Comparison of ENCODE assay signal across 10 cellular contexts in genomic region chr7:150451833-150452431, GRCh38. TPM values are rescaled to one million over a fixed set of nuclear protein-coding genes. Genes with fewer than 3 reads are reported as not detected.
DNase-seq lines count a peak whose midpoint lies in the region; ATAC-seq and TF ChIP-seq lines count a peak whose summit lies in the region.
"Had no signal": no experiment of that assay in that cellular context is flagged by ENCODE, and none has a peak within 500 bp of the region (broad histone marks: within the 10 kb centered on the region; RNA-seq: fewer than 3 reads in every experiment).

No MANE protein-coding gene starts in this region.

- DNase-seq in CD14-positive monocyte (ENCODE audit: low spot score) (no peak), NB4 (ENCODE audit: low read depth) (peak; percentile 12), colonic mucosa (no peak), NCI-H1417 treated with DMSO at 0.1 percent for 48 hours (lab: John Stamatoyannopoulos, UW) (no peak), iPS-NIHi11 (ENCODE audit: low spot score) (no peak)

- peaks cover 1 to 17% (median 9%) of the 10 kb centered on the region in 7 donors for H3K9me3 Mint-ChIP-seq in CD14-positive monocyte

- no peaks in the 10 kb centered on the region for H3K27me3 ChIP-seq in colonic mucosa
- no peaks in the 10 kb centered on the region for H3K27me3 ChIP-seq in parathyroid adenoma (ENCODE audit: control insufficient read depth, insufficient read depth, low read length)

- H3K9me3 ChIP-seq in colonic mucosa (no peaks in the 10 kb centered on the region), parathyroid adenoma (ENCODE audit: control insufficient read depth, low read length) (no peaks in the 10 kb centered on the region)

- no peak overlapping the region for H2AFZ ChIP-seq in parathyroid adenoma

- H3K4me1 ChIP-seq in colonic mucosa (no peaks in the 10 kb centered on the region), parathyroid adenoma (no peaks in the 10 kb centered on the region)

- H3K27ac ChIP-seq in colonic mucosa: peak overlapping the region; percentile 30
- H3K27ac ChIP-seq in parathyroid adenoma: peak overlapping the region; percentile 57
- H3K27ac ChIP-seq: KMS-11 had no signal

- peak overlapping the region; percentile 36 to 66 for H3K9ac ChIP-seq in colonic mucosa (ENCODE audit: low read depth in 2 of 2, low read length in 2 of 2)
- no peak overlapping the region for H3K9ac ChIP-seq in parathyroid adenoma
- H3K9ac ChIP-seq: KMS-11 had no signal

- H3K36me3 ChIP-seq in colonic mucosa (no peaks in the 10 kb centered on the region), parathyroid adenoma (ENCODE audit: control insufficient read depth, insufficient read depth, low read length) (no peaks in the 10 kb centered on the region)

- intact Hi-C loops in CD14-positive monocyte (cut with micrococcal nuclease) (loop anchor here (2.0 to 5.0 kb wide), 4 partner anchors 39 to 303 kb away; no protein-coding TSS in a partner anchor), colonic mucosa (cut with DNase I) (no loop called here)

- ATAC-seq in GM18858 (IDR thresholded peaks at IDR 0.05; ENCODE audit: unreplicated experiment): no peak
- no peak for ATAC-seq in HG02798 (IDR thresholded peaks at IDR 0.05; ENCODE audit: poor library complexity, unreplicated experiment)

- H3K27me3 Mint-ChIP-seq in CD14-positive monocyte (ENCODE audit: low read depth in 3 of 3): peaks cover 0 to 1% (median 0%) of the 10 kb centered on the region in 3 donors

- peak overlapping the region; percentile 100 for H3K4me3 Mint-ChIP-seq in CD14-positive monocyte

- H3K4me1 Mint-ChIP-seq in CD14-positive monocyte: peaks cover 81% of the 10 kb centered on the region

- H3K79me2 ChIP-seq in parathyroid adenoma: no peaks in the 10 kb centered on the region

- peaks cover 43 to 44% of the 10 kb centered on the region in 2 donors for H3K36me3 Mint-ChIP-seq in CD14-positive monocyte

- TF ChIP-seq CTCF in CD14-positive monocyte (IDR thresholded peaks at IDR 0.05): no peak
- no peak for TF ChIP-seq CTCF in NB4 (IDR thresholded peaks at IDR 0.05; ENCODE audit: low read depth, low read length)
- no peak for TF ChIP-seq CTCF in colonic mucosa (IDR thresholded peaks at IDR 0.05)
- no peak for TF ChIP-seq CTCF in parathyroid adenoma (IDR thresholded peaks at IDR 0.05)

- TF ChIP-seq POLR2A in NB4 (IDR thresholded peaks at IDR 0.05; ENCODE audit: extremely low read depth, insufficient read length): no peak

- H3K4me2 ChIP-seq in parathyroid adenoma (ENCODE audit: low read length): peak overlapping the region; percentile 17
- H3K4me2 ChIP-seq: KMS-11 had no signal

- peak overlapping the region; percentile 77 to 97 (median 96) for H3K27ac Mint-ChIP-seq in CD14-positive monocyte

- no peak overlapping the region for H3K4me3 ChIP-seq in NB4 (ENCODE audit: low read depth, low read length)
- H3K4me3 ChIP-seq in colonic mucosa: peak overlapping the region; percentile 35
- H3K4me3 ChIP-seq in parathyroid adenoma (ENCODE audit: low read depth, low read length): peak overlapping the region; percentile 44

RNA-seq across cellular contexts. Expression of gene GIMAP8, which starts 1.5 kb away (rescaled TPM):
- polyA plus RNA-seq in CD14-positive monocyte: 10 to 100 TPM; 12.0 to 22.5 TPM
- total RNA-seq in colonic mucosa: 1 to 10 TPM; 3.4 to 4.5 TPM
- total RNA-seq: H1 had no signal
- polyA plus RNA-seq: H1 had no signal
